In the genomic region with DNA sequence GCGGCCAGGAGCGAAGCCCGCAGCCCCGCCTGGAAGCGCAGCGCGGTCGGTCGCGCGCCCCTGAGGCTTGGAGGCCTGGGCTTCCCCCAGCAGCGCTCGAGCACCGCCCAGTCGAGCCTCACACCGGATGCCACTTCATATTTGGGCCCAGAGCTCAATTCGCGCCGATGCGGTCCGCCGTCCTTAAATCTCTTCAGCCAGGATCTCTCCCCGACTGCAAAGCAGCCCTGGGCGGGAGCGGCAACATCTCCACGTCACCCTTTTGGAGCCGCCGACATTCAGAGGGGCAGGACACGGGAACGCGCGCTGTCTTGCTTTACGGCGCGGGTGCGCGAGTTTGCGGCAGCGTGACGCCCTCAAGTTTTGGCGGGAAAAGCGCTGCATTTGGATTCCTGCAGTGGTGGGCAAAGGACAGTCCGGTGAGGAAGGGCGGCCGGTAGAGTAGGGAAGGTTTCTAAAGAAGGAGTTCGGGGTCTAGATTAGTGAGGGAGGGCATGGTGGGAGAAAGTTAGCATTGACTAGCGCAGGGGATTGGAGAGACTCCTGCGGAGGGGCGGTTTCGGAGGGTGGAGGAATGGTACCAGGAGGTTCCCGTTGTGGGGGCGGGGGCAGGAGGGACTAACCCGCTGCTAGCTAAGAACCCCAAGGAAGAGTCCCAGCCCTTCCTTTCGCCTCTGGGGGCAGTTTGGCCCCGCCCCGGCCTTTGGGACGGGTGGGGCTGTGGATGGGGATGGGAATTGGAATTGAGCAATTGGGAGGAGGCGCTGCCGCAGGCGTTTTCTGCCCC, we compare ENCODE assay signal across 1 cellular context.
A peak's percentile ranks its signal among the peaks of the same experiment; 100 is the strongest.
TF ChIP-seq lines count a peak whose summit lies in the region.

No MANE protein-coding gene starts in this region.

TF ChIP-seq in WTC11, 78 proteins besides CTCF, POLR2A, EP300 and RAD21 (continued from another document and continues in another):
- TF ChIP-seq, protein P1, sequence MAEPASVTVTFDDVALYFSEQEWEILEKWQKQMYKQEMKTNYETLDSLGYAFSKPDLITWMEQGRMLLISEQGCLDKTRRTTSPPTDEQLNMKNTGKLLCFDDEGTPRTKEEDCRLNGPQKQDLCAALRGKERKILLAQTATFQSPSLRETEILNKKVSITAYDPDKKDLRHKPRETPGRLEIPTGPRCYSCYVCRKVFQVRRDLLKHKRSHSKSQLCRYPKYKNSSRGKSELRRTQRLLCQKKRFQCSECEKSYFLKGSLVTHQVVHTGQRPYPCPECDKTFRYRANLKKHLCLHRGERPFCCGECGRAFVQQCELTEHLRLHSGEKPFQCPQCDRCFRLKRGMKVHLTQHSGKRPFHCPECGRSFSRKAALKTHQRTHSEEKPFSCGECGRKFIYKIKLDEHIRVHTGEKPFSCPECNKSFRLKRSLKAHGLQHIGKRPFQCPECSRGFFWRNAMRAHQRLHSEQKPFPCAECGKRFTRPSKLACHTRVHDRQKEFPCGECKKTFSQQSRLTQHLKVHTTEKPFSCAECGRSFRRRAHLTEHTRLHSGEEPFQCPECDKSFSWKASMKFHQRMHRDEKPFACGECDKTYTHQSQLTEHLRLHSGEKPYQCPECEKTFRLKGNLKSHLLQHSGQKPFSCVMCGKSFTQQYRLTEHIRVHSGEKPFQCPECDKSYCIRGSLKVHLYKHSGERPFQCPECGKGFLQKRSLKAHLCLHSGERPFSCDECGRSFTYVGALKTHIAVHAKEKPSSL (CRISPR knock-in tag; conservative IDR thresholded peaks at IDR 0.05), result peak; percentile 81
- TF ChIP-seq, protein P2, sequence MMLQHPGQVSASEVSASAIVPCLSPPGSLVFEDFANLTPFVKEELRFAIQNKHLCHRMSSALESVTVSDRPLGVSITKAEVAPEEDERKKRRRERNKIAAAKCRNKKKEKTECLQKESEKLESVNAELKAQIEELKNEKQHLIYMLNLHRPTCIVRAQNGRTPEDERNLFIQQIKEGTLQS (CRISPR knock-in tag; conservative IDR thresholded peaks at IDR 0.05), result no peak
- TF ChIP-seq ZNF317 (CRISPR knock-in tag; IDR thresholded peaks at IDR 0.05; ENCODE audit: borderline replicate concordance, low read depth) (peak; percentile 47; the same call in 1 of the 2 replicates), TP53 (CRISPR knock-in tag; IDR thresholded peaks at IDR 0.05) (peak; percentile 83), ZNF416 (CRISPR knock-in tag; IDR thresholded peaks at IDR 0.05) (no peak), FOXJ3 (CRISPR knock-in tag; IDR thresholded peaks at IDR 0.05; ENCODE audit: borderline replicate concordance) (no peak), NFE2L1 (CRISPR knock-in tag; IDR thresholded peaks at IDR 0.05) (peak; percentile 98), SOX15 (CRISPR knock-in tag; IDR thresholded peaks at IDR 0.05) (no peak), JAZF1 (CRISPR knock-in tag; IDR thresholded peaks at IDR 0.05) (peak; percentile 17; the same call in 1 of the 2 replicates), ZNF671 (CRISPR knock-in tag; IDR thresholded peaks at IDR 0.05) (peak; percentile 55; the same call in 1 of the 2 replicates), MXD4 (CRISPR knock-in tag; IDR thresholded peaks at IDR 0.05; ENCODE audit: borderline replicate concordance) (no peak), ATF1 (CRISPR knock-in tag; IDR thresholded peaks at IDR 0.05) (peak; percentile 94; the same call in 1 of the 2 replicates), CBFB (CRISPR knock-in tag; IDR thresholded peaks at IDR 0.05; ENCODE audit: low read depth) (peak; percentile 80; the same call in 1 of the 2 replicates), SP1 (CRISPR knock-in tag; conservative IDR thresholded peaks at IDR 0.05) (peak; percentile 89), ZNF423 (CRISPR knock-in tag; IDR thresholded peaks at IDR 0.05) (no peak), SMAD4 (CRISPR knock-in tag; IDR thresholded peaks at IDR 0.05) (peak; percentile 36; the same call in 1 of the 2 replicates), ZNF121 (CRISPR knock-in tag; IDR thresholded peaks at IDR 0.05) (no peak), ETV6 (CRISPR knock-in tag; IDR thresholded peaks at IDR 0.05) (no peak)
- TF ChIP-seq, protein P3, sequence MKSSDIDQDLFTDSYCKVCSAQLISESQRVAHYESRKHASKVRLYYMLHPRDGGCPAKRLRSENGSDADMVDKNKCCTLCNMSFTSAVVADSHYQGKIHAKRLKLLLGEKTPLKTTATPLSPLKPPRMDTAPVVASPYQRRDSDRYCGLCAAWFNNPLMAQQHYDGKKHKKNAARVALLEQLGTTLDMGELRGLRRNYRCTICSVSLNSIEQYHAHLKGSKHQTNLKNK (CRISPR knock-in tag; IDR thresholded peaks at IDR 0.05), result peak; percentile 40; the same call in 1 of the 2 replicates
- TF ChIP-seq, protein P4, sequence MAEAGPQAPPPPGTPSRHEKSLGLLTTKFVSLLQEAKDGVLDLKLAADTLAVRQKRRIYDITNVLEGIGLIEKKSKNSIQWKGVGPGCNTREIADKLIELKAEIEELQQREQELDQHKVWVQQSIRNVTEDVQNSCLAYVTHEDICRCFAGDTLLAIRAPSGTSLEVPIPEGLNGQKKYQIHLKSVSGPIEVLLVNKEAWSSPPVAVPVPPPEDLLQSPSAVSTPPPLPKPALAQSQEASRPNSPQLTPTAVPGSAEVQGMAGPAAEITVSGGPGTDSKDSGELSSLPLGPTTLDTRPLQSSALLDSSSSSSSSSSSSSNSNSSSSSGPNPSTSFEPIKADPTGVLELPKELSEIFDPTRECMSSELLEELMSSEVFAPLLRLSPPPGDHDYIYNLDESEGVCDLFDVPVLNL (CRISPR knock-in tag; IDR thresholded peaks at IDR 0.05; ENCODE audit: borderline replicate concordance, low read depth), result peak; percentile 98; the same call in 1 of the 2 replicates
- TF ChIP-seq, protein P5, sequence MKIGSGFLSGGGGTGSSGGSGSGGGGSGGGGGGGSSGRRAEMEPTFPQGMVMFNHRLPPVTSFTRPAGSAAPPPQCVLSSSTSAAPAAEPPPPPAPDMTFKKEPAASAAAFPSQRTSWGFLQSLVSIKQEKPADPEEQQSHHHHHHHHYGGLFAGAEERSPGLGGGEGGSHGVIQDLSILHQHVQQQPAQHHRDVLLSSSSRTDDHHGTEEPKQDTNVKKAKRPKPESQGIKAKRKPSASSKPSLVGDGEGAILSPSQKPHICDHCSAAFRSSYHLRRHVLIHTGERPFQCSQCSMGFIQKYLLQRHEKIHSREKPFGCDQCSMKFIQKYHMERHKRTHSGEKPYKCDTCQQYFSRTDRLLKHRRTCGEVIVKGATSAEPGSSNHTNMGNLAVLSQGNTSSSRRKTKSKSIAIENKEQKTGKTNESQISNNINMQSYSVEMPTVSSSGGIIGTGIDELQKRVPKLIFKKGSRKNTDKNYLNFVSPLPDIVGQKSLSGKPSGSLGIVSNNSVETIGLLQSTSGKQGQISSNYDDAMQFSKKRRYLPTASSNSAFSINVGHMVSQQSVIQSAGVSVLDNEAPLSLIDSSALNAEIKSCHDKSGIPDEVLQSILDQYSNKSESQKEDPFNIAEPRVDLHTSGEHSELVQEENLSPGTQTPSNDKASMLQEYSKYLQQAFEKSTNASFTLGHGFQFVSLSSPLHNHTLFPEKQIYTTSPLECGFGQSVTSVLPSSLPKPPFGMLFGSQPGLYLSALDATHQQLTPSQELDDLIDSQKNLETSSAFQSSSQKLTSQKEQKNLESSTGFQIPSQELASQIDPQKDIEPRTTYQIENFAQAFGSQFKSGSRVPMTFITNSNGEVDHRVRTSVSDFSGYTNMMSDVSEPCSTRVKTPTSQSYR (CRISPR knock-in tag; IDR thresholded peaks at IDR 0.05), result peak; percentile 65
- TF ChIP-seq, protein P6, sequence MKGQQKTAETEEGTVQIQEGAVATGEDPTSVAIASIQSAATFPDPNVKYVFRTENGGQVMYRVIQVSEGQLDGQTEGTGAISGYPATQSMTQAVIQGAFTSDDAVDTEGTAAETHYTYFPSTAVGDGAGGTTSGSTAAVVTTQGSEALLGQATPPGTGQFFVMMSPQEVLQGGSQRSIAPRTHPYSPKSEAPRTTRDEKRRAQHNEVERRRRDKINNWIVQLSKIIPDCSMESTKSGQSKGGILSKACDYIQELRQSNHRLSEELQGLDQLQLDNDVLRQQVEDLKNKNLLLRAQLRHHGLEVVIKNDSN (CRISPR knock-in tag; IDR thresholded peaks at IDR 0.05), result peak; percentile 79; the same call in 1 of the 2 replicates
- TF ChIP-seq, protein P7, sequence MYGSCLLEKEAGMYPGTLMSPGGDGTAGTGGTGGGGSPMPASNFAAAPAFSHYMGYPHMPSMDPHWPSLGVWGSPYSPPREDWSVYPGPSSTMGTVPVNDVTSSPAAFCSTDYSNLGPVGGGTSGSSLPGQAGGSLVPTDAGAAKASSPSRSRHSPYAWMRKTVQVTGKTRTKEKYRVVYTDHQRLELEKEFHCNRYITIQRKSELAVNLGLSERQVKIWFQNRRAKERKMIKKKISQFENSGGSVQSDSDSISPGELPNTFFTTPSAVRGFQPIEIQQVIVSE (CRISPR knock-in tag; IDR thresholded peaks at IDR 0.05; ENCODE audit: borderline replicate concordance), result no peak
- TF ChIP-seq, protein P8, sequence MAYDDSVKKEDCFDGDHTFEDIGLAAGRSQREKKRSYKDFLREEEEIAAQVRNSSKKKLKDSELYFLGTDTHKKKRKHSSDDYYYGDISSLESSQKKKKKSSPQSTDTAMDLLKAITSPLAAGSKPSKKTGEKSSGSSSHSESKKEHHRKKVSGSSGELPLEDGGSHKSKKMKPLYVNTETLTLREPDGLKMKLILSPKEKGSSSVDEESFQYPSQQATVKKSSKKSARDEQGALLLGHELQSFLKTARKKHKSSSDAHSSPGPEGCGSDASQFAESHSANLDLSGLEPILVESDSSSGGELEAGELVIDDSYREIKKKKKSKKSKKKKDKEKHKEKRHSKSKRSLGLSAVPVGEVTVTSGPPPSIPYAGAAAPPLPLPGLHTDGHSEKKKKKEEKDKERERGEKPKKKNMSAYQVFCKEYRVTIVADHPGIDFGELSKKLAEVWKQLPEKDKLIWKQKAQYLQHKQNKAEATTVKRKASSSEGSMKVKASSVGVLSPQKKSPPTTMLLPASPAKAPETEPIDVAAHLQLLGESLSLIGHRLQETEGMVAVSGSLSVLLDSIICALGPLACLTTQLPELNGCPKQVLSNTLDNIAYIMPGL (CRISPR knock-in tag; IDR thresholded peaks at IDR 0.05), result peak; percentile 96
- TF ChIP-seq, protein P9, sequence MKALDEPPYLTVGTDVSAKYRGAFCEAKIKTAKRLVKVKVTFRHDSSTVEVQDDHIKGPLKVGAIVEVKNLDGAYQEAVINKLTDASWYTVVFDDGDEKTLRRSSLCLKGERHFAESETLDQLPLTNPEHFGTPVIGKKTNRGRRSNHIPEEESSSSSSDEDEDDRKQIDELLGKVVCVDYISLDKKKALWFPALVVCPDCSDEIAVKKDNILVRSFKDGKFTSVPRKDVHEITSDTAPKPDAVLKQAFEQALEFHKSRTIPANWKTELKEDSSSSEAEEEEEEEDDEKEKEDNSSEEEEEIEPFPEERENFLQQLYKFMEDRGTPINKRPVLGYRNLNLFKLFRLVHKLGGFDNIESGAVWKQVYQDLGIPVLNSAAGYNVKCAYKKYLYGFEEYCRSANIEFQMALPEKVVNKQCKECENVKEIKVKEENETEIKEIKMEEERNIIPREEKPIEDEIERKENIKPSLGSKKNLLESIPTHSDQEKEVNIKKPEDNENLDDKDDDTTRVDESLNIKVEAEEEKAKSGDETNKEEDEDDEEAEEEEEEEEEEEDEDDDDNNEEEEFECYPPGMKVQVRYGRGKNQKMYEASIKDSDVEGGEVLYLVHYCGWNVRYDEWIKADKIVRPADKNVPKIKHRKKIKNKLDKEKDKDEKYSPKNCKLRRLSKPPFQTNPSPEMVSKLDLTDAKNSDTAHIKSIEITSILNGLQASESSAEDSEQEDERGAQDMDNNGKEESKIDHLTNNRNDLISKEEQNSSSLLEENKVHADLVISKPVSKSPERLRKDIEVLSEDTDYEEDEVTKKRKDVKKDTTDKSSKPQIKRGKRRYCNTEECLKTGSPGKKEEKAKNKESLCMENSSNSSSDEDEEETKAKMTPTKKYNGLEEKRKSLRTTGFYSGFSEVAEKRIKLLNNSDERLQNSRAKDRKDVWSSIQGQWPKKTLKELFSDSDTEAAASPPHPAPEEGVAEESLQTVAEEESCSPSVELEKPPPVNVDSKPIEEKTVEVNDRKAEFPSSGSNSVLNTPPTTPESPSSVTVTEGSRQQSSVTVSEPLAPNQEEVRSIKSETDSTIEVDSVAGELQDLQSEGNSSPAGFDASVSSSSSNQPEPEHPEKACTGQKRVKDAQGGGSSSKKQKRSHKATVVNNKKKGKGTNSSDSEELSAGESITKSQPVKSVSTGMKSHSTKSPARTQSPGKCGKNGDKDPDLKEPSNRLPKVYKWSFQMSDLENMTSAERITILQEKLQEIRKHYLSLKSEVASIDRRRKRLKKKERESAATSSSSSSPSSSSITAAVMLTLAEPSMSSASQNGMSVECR (CRISPR knock-in tag; IDR thresholded peaks at IDR 0.05; ENCODE audit: borderline replicate concordance), result peak; percentile 95
- TF ChIP-seq, protein P10, sequence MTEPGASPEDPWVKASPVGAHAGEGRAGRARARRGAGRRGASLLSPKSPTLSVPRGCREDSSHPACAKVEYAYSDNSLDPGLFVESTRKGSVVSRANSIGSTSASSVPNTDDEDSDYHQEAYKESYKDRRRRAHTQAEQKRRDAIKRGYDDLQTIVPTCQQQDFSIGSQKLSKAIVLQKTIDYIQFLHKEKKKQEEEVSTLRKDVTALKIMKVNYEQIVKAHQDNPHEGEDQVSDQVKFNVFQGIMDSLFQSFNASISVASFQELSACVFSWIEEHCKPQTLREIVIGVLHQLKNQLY (CRISPR knock-in tag; IDR thresholded peaks at IDR 0.05), result peak; percentile 87
- TF ChIP-seq, protein P11, sequence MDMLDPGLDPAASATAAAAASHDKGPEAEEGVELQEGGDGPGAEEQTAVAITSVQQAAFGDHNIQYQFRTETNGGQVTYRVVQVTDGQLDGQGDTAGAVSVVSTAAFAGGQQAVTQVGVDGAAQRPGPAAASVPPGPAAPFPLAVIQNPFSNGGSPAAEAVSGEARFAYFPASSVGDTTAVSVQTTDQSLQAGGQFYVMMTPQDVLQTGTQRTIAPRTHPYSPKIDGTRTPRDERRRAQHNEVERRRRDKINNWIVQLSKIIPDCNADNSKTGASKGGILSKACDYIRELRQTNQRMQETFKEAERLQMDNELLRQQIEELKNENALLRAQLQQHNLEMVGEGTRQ (CRISPR knock-in tag; IDR thresholded peaks at IDR 0.05), result peak; percentile 37; the same call in 1 of the 2 replicates
- TF ChIP-seq, protein P12, sequence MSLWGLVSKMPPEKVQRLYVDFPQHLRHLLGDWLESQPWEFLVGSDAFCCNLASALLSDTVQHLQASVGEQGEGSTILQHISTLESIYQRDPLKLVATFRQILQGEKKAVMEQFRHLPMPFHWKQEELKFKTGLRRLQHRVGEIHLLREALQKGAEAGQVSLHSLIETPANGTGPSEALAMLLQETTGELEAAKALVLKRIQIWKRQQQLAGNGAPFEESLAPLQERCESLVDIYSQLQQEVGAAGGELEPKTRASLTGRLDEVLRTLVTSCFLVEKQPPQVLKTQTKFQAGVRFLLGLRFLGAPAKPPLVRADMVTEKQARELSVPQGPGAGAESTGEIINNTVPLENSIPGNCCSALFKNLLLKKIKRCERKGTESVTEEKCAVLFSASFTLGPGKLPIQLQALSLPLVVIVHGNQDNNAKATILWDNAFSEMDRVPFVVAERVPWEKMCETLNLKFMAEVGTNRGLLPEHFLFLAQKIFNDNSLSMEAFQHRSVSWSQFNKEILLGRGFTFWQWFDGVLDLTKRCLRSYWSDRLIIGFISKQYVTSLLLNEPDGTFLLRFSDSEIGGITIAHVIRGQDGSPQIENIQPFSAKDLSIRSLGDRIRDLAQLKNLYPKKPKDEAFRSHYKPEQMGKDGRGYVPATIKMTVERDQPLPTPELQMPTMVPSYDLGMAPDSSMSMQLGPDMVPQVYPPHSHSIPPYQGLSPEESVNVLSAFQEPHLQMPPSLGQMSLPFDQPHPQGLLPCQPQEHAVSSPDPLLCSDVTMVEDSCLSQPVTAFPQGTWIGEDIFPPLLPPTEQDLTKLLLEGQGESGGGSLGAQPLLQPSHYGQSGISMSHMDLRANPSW (CRISPR knock-in tag; conservative IDR thresholded peaks at IDR 0.05; ENCODE audit: low read depth), result no peak
